2 cellular contexts compared by ENCODE assay signal in genomic region chr10:23381298-23381697, GRCh38.
TF ChIP-seq lines count a peak whose summit lies in the region.

No MANE protein-coding gene starts in this region.

TF ChIP-seq in HCT116, 20 proteins besides CTCF, POLR2A, EP300 and RAD21:
- TF ChIP-seq ATF3 (IDR thresholded peaks at IDR 0.05) (no peak), REST (IDR thresholded peaks at IDR 0.05; ENCODE audit: low read depth) (no peak), ZFX (IDR thresholded peaks at IDR 0.05) (no peak), YY1 (IDR thresholded peaks at IDR 0.05; ENCODE audit: extremely low read depth, insufficient replicate concordance, low read depth, low read length) (no peak), SIN3A (IDR thresholded peaks at IDR 0.05; ENCODE audit: low read depth) (no peak), SRF (IDR thresholded peaks at IDR 0.05; ENCODE audit: low read depth) (no peak), POLR2AphosphoS5 (IDR thresholded peaks at IDR 0.05; ENCODE audit: low read depth, low read length) (no peak), CEBPB (IDR thresholded peaks at IDR 0.05; ENCODE audit: low read depth) (no peak), SP1 (IDR thresholded peaks at IDR 0.05; ENCODE audit: low read depth) (no peak), JUND (IDR thresholded peaks at IDR 0.05) (no peak), ELF1 (IDR thresholded peaks at IDR 0.05; ENCODE audit: borderline replicate concordance, low read depth) (no peak), EZH2 (IDR thresholded peaks at IDR 0.05) (no peak), ZNF274 (IDR thresholded peaks at IDR 0.05; ENCODE audit: low read depth, low read length) (no peak), MAX (IDR thresholded peaks at IDR 0.05) (no peak), ZBTB33 (IDR thresholded peaks at IDR 0.05; ENCODE audit: extremely low read depth, insufficient replicate concordance, low read length) (no peak), CBX3 (IDR thresholded peaks at IDR 0.05; ENCODE audit: low read depth) (no peak), EGR1 (IDR thresholded peaks at IDR 0.05; ENCODE audit: low read depth) (no peak), EZH2phosphoT487 (IDR thresholded peaks at IDR 0.05; ENCODE audit: borderline replicate concordance) (no peak)
TF ChIP-seq in HCT116: peak in this region for 0.

TF ChIP-seq in K562, 482 proteins besides CTCF, POLR2A, EP300 and RAD21:
- TF ChIP-seq RAD51 (IDR thresholded peaks at IDR 0.05; ENCODE audit: borderline replicate concordance, low read depth) (peak; percentile 88), USF2 (CRISPR knock-in tag; IDR thresholded peaks at IDR 0.05) (peak; percentile 90), ZNF668 (CRISPR knock-in tag; IDR thresholded peaks at IDR 0.05) (no peak), USF1 (CRISPR knock-in tag; IDR thresholded peaks at IDR 0.05) (peak; percentile 70), ZNF12 (CRISPR knock-in tag; IDR thresholded peaks at IDR 0.05) (no peak), CBFA2T2 (conservative IDR thresholded peaks at IDR 0.05) (0 out of 2 replicates have a peak, but pooled peaks have one; percentile 11), TFE3 (CRISPR knock-in tag; IDR thresholded peaks at IDR 0.05) (peak; percentile 73), ZNF23 (CRISPR knock-in tag; IDR thresholded peaks at IDR 0.05) (no peak)
